ENCODE assay signal across 11 cellular contexts in genomic region chr9:108477538-108478006, GRCh38.
A peak's percentile ranks its signal among the peaks of the same experiment; 100 is the strongest.
DNase-seq lines count a peak whose midpoint lies in the region; ATAC-seq and TF ChIP-seq lines count a peak whose summit lies in the region.
"Had no signal": no experiment of that assay in that cellular context is flagged by ENCODE, and none has a peak within 500 bp of the region (broad histone marks: within the 10 kb centered on the region; RNA-seq: fewer than 3 reads in every experiment).

No MANE protein-coding gene starts in this region.

- H3K4me3 Mint-ChIP-seq in activated naive CD4-positive, alpha-beta T cell treated with anti-CD3 and anti-CD28 coated beads, Interleukin-2, amount 10 ng/mL, durations not matched to agents 7 days and 5 days = no peak overlapping the region
- H3K4me3 Mint-ChIP-seq: GM23338 had no signal

- no peak for ATAC-seq in left cardiac atrium
- ATAC-seq: GM23338 had no signal

- CTCF ChIA-PET in activated naive CD4-positive, alpha-beta T cell treated with anti-CD3 and anti-CD28 coated beads, Interleukin-2, amount 10 ng/mL, durations not matched to agents 7 days and 5 days (lab: Charles Lee) = no interaction called here

- no peaks in the 10 kb centered on the region for H3K4me1 Mint-ChIP-seq in activated naive CD4-positive, alpha-beta T cell treated with anti-CD3 and anti-CD28 coated beads, Interleukin-2, amount 10 ng/mL, durations not matched to agents 7 days and 5 days

- H3K36me3 Mint-ChIP-seq in activated naive CD4-positive, alpha-beta T cell treated with anti-CD3 and anti-CD28 coated beads, Interleukin-2, amount 10 ng/mL, durations not matched to agents 7 days and 5 days = no peaks in the 10 kb centered on the region

- TF ChIP-seq CTCF in LNCaP clone FGC (IDR thresholded peaks at IDR 0.05; ENCODE audit: control insufficient read depth, extremely low read depth, insufficient read depth) = no peak

- H3K27ac Mint-ChIP-seq in activated naive CD4-positive, alpha-beta T cell treated with anti-CD3 and anti-CD28 coated beads, Interleukin-2, amount 10 ng/mL, durations not matched to agents 7 days and 5 days = no peak overlapping the region
- H3K27ac Mint-ChIP-seq: GM23338 had no signal

- intact Hi-C loops in left cardiac atrium (cut with DNase I) = no loop called here

- H3K9me3 Mint-ChIP-seq in activated naive CD4-positive, alpha-beta T cell treated with anti-CD3 and anti-CD28 coated beads, Interleukin-2, amount 10 ng/mL, durations not matched to agents 7 days and 5 days = no peaks in the 10 kb centered on the region
- H3K9me3 Mint-ChIP-seq: GM23338 had no signal

- H3K27me3 Mint-ChIP-seq in activated naive CD4-positive, alpha-beta T cell treated with anti-CD3 and anti-CD28 coated beads, Interleukin-2, amount 10 ng/mL, durations not matched to agents 7 days and 5 days = no peaks in the 10 kb centered on the region

- no peak overlapping the region for H3K4me3 ChIP-seq in LNCaP clone FGC (ENCODE audit: low read depth, low read length)
- H3K4me3 ChIP-seq: BLaER1, GM23338, SK-N-MC had no signal

- DNase-seq in A172 (ENCODE audit: low spot score) (peak; percentile 46), LNCaP clone FGC (ENCODE audit: low read depth) (peak; percentile 90), RKO (ENCODE audit: low spot score) (peak; percentile 74), fibroblast of the conjunctiva (ENCODE audit: low read depth) (peak; percentile 74), left cardiac atrium (no peak), T-helper 2 cell (no peak), DMS79 (lab: John Stamatoyannopoulos, UW) (no peak)
- no peak for DNase-seq in activated naive CD4-positive, alpha-beta T cell treated with anti-CD3 and anti-CD28 coated beads, Interleukin-2, amount 10 ng/mL, durations not matched to agents 7 days and 5 days

Comparison
In these comparisons a context has a peak if more than half of its experiments do, and no peak if none do; other contexts are left out.
1. DNase-seq: peak in A172 (single experiment), LNCaP clone FGC (single experiment), RKO (single experiment) and fibroblast of the conjunctiva (single experiment); none in left cardiac atrium (single experiment), activated naive CD4-positive, alpha-beta T cell treated with anti-CD3 and anti-CD28 coated beads, Interleukin-2, amount 10 ng/mL, durations not matched to agents 7 days and 5 days (single experiment), T-helper 2 cell (0 of 5) and DMS79 (single experiment).